In genomic region chr1:8825985-8826481, GRCh38 we compare ENCODE assay signal across 12 cellular contexts. TPM values are rescaled to one million over a fixed set of nuclear protein-coding genes. Genes with fewer than 3 reads are reported as not detected.
DNase-seq lines count a peak whose midpoint lies in the region; ATAC-seq and TF ChIP-seq lines count a peak whose summit lies in the region.
"Had no signal": no experiment of that assay in that cellular context is flagged by ENCODE, and none has a peak within 500 bp of the region (broad histone marks: within the 10 kb centered on the region; RNA-seq: fewer than 3 reads in every experiment).

No MANE protein-coding gene starts in this region.

- POLR2A ChIA-PET in HEK293 (lab: Yijun Ruan, JAX), result interaction anchor here (1.7 kb wide), 1 partner anchor 9 kb away, joined by 6 read pairs; the partner anchor contains the start of gene RERE

- no peak for TF ChIP-seq CTCF in HEK293 (tag by site-specific recombination; IDR thresholded peaks at IDR 0.05)

- in situ Hi-C loops in HAP-1 (cut with MboI; ENCODE audit: low sequenced_read_pairs), result no loop called here

- H3K4me3 Mint-ChIP-seq in effector memory CD8-positive, alpha-beta T cell, result no peak overlapping the region
- no peak overlapping the region for H3K4me3 Mint-ChIP-seq in activated T-helper 1 cell treated with anti-CD3 and anti-CD28 coated beads, Interleukin-12 subunit alpha, Interleukin-12 subunit beta, Interleukin-2, Interleukin-4 antibody, amounts not matched to agents 30 ng/mL and 10 ng/mL and 1 ng/mL, durations not matched to agents 14 hours and 24 hours and 36 hours
- H3K4me3 Mint-ChIP-seq: activated T-cell treated with anti-CD3 and anti-CD28 coated beads, Interleukin-2, amount 50 U/mL, for 4 hours had no signal

- H3K27ac ChIP-seq in HEK293 (ENCODE audit: extremely low read depth, low read depth, low read length), result no peak overlapping the region
- H3K27ac ChIP-seq: suprapubic skin had no signal

- CTCF ChIA-PET in HEK293 (lab: Yijun Ruan, JAX), result interaction anchor here (0.8 to 1.5 kb wide), 3 partner anchors 9 to 23 kb away, joined by 3 to 4 read pairs (median 3); no protein-coding TSS in a partner anchor

- H3K27me3 Mint-ChIP-seq in effector memory CD8-positive, alpha-beta T cell, result peaks cover 6 to 20% of the 10 kb centered on the region in 2 donors
- H3K27me3 Mint-ChIP-seq in activated T-helper 1 cell treated with anti-CD3 and anti-CD28 coated beads, Interleukin-12 subunit alpha, Interleukin-12 subunit beta, Interleukin-2, Interleukin-4 antibody, amounts not matched to agents 30 ng/mL and 10 ng/mL and 1 ng/mL, durations not matched to agents 14 hours and 24 hours and 36 hours (ENCODE audit: insufficient read depth), result peaks cover 14% of the 10 kb centered on the region

- H3K4me1 ChIP-seq in HEK293 (ENCODE audit: control insufficient read depth, insufficient read depth, low read length), result peaks cover 15% of the 10 kb centered on the region
- peaks cover 11% of the 10 kb centered on the region for H3K4me1 ChIP-seq in HAP-1

- no peak overlapping the region for H3K27ac Mint-ChIP-seq in effector memory CD8-positive, alpha-beta T cell
- no peak overlapping the region for H3K27ac Mint-ChIP-seq in activated T-helper 1 cell treated with anti-CD3 and anti-CD28 coated beads, Interleukin-12 subunit alpha, Interleukin-12 subunit beta, Interleukin-2, Interleukin-4 antibody, amounts not matched to agents 30 ng/mL and 10 ng/mL and 1 ng/mL, durations not matched to agents 14 hours and 24 hours and 36 hours

- H3K36me3 ChIP-seq in HEK293 (ENCODE audit: control insufficient read depth in 2 of 2, insufficient read depth in 1 of 2, low read length in 2 of 2) (no peaks in the 10 kb centered on the region), HAP-1 (replicated peaks) (no peaks in the 10 kb centered on the region)
- H3K36me3 ChIP-seq: suprapubic skin had no signal

- no peaks in the 10 kb centered on the region for H3K9me3 Mint-ChIP-seq in effector memory CD8-positive, alpha-beta T cell
- no peaks in the 10 kb centered on the region for H3K9me3 Mint-ChIP-seq in activated T-helper 1 cell treated with anti-CD3 and anti-CD28 coated beads, Interleukin-12 subunit alpha, Interleukin-12 subunit beta, Interleukin-2, Interleukin-4 antibody, amounts not matched to agents 30 ng/mL and 10 ng/mL and 1 ng/mL, durations not matched to agents 14 hours and 24 hours and 36 hours
- H3K9me3 Mint-ChIP-seq: activated T-cell treated with anti-CD3 and anti-CD28 coated beads, Interleukin-2, amount 50 U/mL, for 4 hours had no signal

- no peaks in the 10 kb centered on the region for H3K27me3 ChIP-seq in HAP-1 (ENCODE audit: low read depth)
- H3K27me3 ChIP-seq: suprapubic skin had no signal

- H3K4me3 ChIP-seq in HEK293 (ENCODE audit: low read depth, low read length), result no peak overlapping the region
- no peak overlapping the region for H3K4me3 ChIP-seq in HAP-1
- H3K4me3 ChIP-seq: suprapubic skin had no signal

- H3K36me3 Mint-ChIP-seq in effector memory CD8-positive, alpha-beta T cell (ENCODE audit: insufficient read depth), result peaks cover 5% of the 10 kb centered on the region
- H3K36me3 Mint-ChIP-seq in activated T-helper 1 cell treated with anti-CD3 and anti-CD28 coated beads, Interleukin-12 subunit alpha, Interleukin-12 subunit beta, Interleukin-2, Interleukin-4 antibody, amounts not matched to agents 30 ng/mL and 10 ng/mL and 1 ng/mL, durations not matched to agents 14 hours and 24 hours and 36 hours (ENCODE audit: low read depth), result no peaks in the 10 kb centered on the region

- no peaks in the 10 kb centered on the region for H3K9me3 ChIP-seq in HEK293 (ENCODE audit: control insufficient read depth, insufficient read depth, low read depth, low read length)
- H3K9me3 ChIP-seq in HAP-1, result no peaks in the 10 kb centered on the region
- H3K9me3 ChIP-seq: suprapubic skin had no signal

- ATAC-seq in effector memory CD8-positive, alpha-beta T cell (replicated peaks), result peak; percentile 42
- no peak for ATAC-seq in GM18909 (IDR thresholded peaks at IDR 0.05; ENCODE audit: poor library complexity, unreplicated experiment)
- ATAC-seq: activated T-cell treated with anti-CD3 and anti-CD28 coated beads, Interleukin-2, amount 50 U/mL, for 4 hours had no signal

- intact Hi-C loops in activated T-helper 1 cell treated with anti-CD3 and anti-CD28 coated beads, Interleukin-12 subunit alpha, Interleukin-12 subunit beta, Interleukin-2, Interleukin-4 antibody, amounts not matched to agents 30 ng/mL and 10 ng/mL and 1 ng/mL, durations not matched to agents 14 hours and 24 hours and 36 hours (cut with micrococcal nuclease), result no loop called here

- DNase-seq in A172 (ENCODE audit: low spot score) (peak; percentile 87), lung microvascular endothelial cell (ENCODE audit: low read depth in 2 of 2) (peak; percentile 9 to 78), HAP-1 (ENCODE audit: low spot score in 2 of 2) (no peak), NCI-H2029 (lab: John Stamatoyannopoulos, UW) (no peak)
- peak in 1 of 3 experiments; percentile 8 for DNase-seq in effector memory CD8-positive, alpha-beta T cell
- no peak for DNase-seq in activated T-helper 1 cell treated with anti-CD3 and anti-CD28 coated beads, Interleukin-12 subunit alpha, Interleukin-12 subunit beta, Interleukin-2, Interleukin-4 antibody, amounts not matched to agents 30 ng/mL and 10 ng/mL and 1 ng/mL, durations not matched to agents 14 hours and 24 hours and 36 hours (ENCODE audit: low spot score)
- DNase-seq: activated T-cell treated with anti-CD3 and anti-CD28 coated beads, Interleukin-2, amount 50 U/mL, for 4 hours; NCI-H1694; stimulated activated CD4-positive, alpha-beta T cell treated with anti-CD3 and anti-CD28 coated beads, Interleukin-2, amount 100 ng/mL, for 48 hours had no signal

- H3K4me1 Mint-ChIP-seq in effector memory CD8-positive, alpha-beta T cell (ENCODE audit: low read depth in 2 of 2), result peaks cover 9 to 10% of the 10 kb centered on the region in 2 donors
- peaks cover 8% of the 10 kb centered on the region for H3K4me1 Mint-ChIP-seq in activated T-helper 1 cell treated with anti-CD3 and anti-CD28 coated beads, Interleukin-12 subunit alpha, Interleukin-12 subunit beta, Interleukin-2, Interleukin-4 antibody, amounts not matched to agents 30 ng/mL and 10 ng/mL and 1 ng/mL, durations not matched to agents 14 hours and 24 hours and 36 hours (ENCODE audit: low read depth)

TF ChIP-seq in HEK293, 187 proteins besides CTCF, POLR2A, EP300 and RAD21:
- TF ChIP-seq ZFP3 (tag by site-specific recombination; IDR thresholded peaks at IDR 0.05; ENCODE audit: low read depth) (no peak), ZNF830 (tag by site-specific recombination; IDR thresholded peaks at IDR 0.05; ENCODE audit: low read depth) (no peak), ZNF341 (tag by site-specific recombination; IDR thresholded peaks at IDR 0.05; ENCODE audit: low read depth) (peak; percentile 43; the same call in 1 of the 2 replicates)
- TF ChIP-seq, protein P1, sequence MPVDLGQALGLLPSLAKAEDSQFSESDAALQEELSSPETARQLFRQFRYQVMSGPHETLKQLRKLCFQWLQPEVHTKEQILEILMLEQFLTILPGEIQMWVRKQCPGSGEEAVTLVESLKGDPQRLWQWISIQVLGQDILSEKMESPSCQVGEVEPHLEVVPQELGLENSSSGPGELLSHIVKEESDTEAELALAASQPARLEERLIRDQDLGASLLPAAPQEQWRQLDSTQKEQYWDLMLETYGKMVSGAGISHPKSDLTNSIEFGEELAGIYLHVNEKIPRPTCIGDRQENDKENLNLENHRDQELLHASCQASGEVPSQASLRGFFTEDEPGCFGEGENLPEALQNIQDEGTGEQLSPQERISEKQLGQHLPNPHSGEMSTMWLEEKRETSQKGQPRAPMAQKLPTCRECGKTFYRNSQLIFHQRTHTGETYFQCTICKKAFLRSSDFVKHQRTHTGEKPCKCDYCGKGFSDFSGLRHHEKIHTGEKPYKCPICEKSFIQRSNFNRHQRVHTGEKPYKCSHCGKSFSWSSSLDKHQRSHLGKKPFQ (tag by site-specific recombination; IDR thresholded peaks at IDR 0.05), result no peak

RNA-seq across cellular contexts. Expression of gene RERE, which starts 8.6 kb away (rescaled TPM):
- 7.0 and 24.3 TPM in 2 replicates for total RNA-seq in A172 (2014; rRNA removed; shearing (Covaris generic))
- 35.7 and 86.5 TPM in 2 replicates for total RNA-seq in lung microvascular endothelial cell
- total RNA-seq in activated T-helper 1 cell treated with anti-CD3 and anti-CD28 coated beads, Interleukin-12 subunit alpha, Interleukin-12 subunit beta, Interleukin-2, Interleukin-4 antibody, amounts not matched to agents 30 ng/mL and 10 ng/mL and 1 ng/mL, durations not matched to agents 14 hours and 24 hours and 36 hours, result 82.0 and 90.9 TPM in 2 replicates

RNA-seq across cellular contexts. Expression of gene ENO1, which starts 52.5 kb away (rescaled TPM):
- 1,393 and 1,401 TPM in 2 replicates for total RNA-seq in A172 (2014; rRNA removed; shearing (Covaris generic))
- 929 and 1,079 TPM in 2 replicates for total RNA-seq in lung microvascular endothelial cell
- 3,370 and 3,388 TPM in 2 replicates for total RNA-seq in activated T-helper 1 cell treated with anti-CD3 and anti-CD28 coated beads, Interleukin-12 subunit alpha, Interleukin-12 subunit beta, Interleukin-2, Interleukin-4 antibody, amounts not matched to agents 30 ng/mL and 10 ng/mL and 1 ng/mL, durations not matched to agents 14 hours and 24 hours and 36 hours

Comparison
In these comparisons a context has a peak if more than half of its experiments do, and no peak if none do; other contexts are left out.
1. DNase-seq: peak in A172 (single experiment) and lung microvascular endothelial cell (2 of 2); none in HAP-1 (0 of 2), NCI-H2029 (single experiment) and activated T-helper 1 cell treated with anti-CD3 and anti-CD28 coated beads, Interleukin-12 subunit alpha, Interleukin-12 subunit beta, Interleukin-2, Interleukin-4 antibody, amounts not matched to agents 30 ng/mL and 10 ng/mL and 1 ng/mL, durations not matched to agents 14 hours and 24 hours and 36 hours (single experiment).